8 cellular contexts compared by ENCODE assay signal in genomic region chr18:62717059-62717849, GRCh38. TPM values are rescaled to one million over a fixed set of nuclear protein-coding genes. Genes with fewer than 3 reads are reported as not detected.
DNase-seq lines count a peak whose midpoint lies in the region; ATAC-seq and TF ChIP-seq lines count a peak whose summit lies in the region.

No MANE protein-coding gene starts in this region.

- H3K4me3 ChIP-seq in GM12864 (ENCODE audit: low read depth, low read length) (peak overlapping the region; percentile 73), WERI-Rb-1 (ENCODE audit: low read depth, low read length) (peak overlapping the region; percentile 71)

- no peaks in the 10 kb centered on the region for H3K36me3 ChIP-seq in WERI-Rb-1

- TF ChIP-seq CTCF in GM12864 (IDR thresholded peaks at IDR 0.05; ENCODE audit: low read depth, low read length, missing control alignments) (no peak), WERI-Rb-1 (IDR thresholded peaks at IDR 0.05; ENCODE audit: low read depth, low read length) (no peak)

- ATAC-seq in left colon (peak; percentile 36), GM18868 (IDR thresholded peaks at IDR 0.05; ENCODE audit: unreplicated experiment) (no peak)

- H3K9me3 ChIP-seq in WERI-Rb-1 (ENCODE audit: severe bottlenecking), result no peaks in the 10 kb centered on the region

- H3K27ac ChIP-seq in WERI-Rb-1, result no peak overlapping the region; the same call in 1 of the 2 replicates

- DNase-seq in GM12864 (ENCODE audit: low read depth) (no peak), NCI-H1417 treated with DMSO at 0.1 percent for 48 hours (lab: John Stamatoyannopoulos, UW) (peak; percentile 48), WERI-Rb-1 (no peak), left colon (peak; percentile 53 to 63), NCI-H446 (lab: John Stamatoyannopoulos, UW) (no peak)
- peak; percentile 46 for DNase-seq in central memory CD4-positive, alpha-beta T cell
- peak; percentile 19 to 26 for DNase-seq in stimulated activated CD4-positive, alpha-beta T cell treated with anti-CD3 and anti-CD28 coated beads, Interleukin-2, amount 100 ng/mL, for 48 hours

- intact Hi-C loops in left colon (cut with DNase I, micrococcal nuclease), result loop anchor here in 1 of 2 donors (10.0 kb wide), 1 partner anchor 132 kb away; no protein-coding TSS in a partner anchor

- no peaks in the 10 kb centered on the region for H3K27me3 ChIP-seq in WERI-Rb-1 (ENCODE audit: insufficient read depth, low read depth, severe bottlenecking)

RNA-seq across cellular contexts. Expression of gene PHLPP1, which starts 1.9 kb away (rescaled TPM):
- total RNA-seq in left colon, result 10 to 100 TPM; 21.4 to 22.9 TPM

Comparison
In these comparisons a context has a peak if more than half of its experiments do, and no peak if none do; other contexts are left out.
1. DNase-seq: peak in NCI-H1417 treated with DMSO at 0.1 percent for 48 hours (single experiment), central memory CD4-positive, alpha-beta T cell (single experiment), left colon (2 of 2) and stimulated activated CD4-positive, alpha-beta T cell treated with anti-CD3 and anti-CD28 coated beads, Interleukin-2, amount 100 ng/mL, for 48 hours (2 of 2); none in GM12864 (single experiment), WERI-Rb-1 (single experiment) and NCI-H446 (0 of 2).